ENCODE assay signal across 5 cellular contexts in genomic region chr12:43224190-43224805, GRCh38.
DNase-seq lines count a peak whose midpoint lies in the region; FAIRE-seq and TF ChIP-seq lines count a peak whose summit lies in the region.
"Not testable (repeated sequence)": the region's sequence is repeated elsewhere in the genome, so short reads cannot be mapped to it uniquely, and the experiment has no call there.

No MANE protein-coding gene starts in this region.

- not testable (repeated sequence) for H3K4me3 Mint-ChIP-seq in glutamatergic neuron (ENCODE audit: unreplicated experiment)

- 68 to 70% methylated on average over 2 to 34 of the region's 36 CpGs for WGBS in testis, 2 donors

- H3K36me3 ChIP-seq in kidney (ENCODE audit: control insufficient read depth in 1 of 2, insufficient read depth in 2 of 2, low read length in 2 of 2); testis (ENCODE audit: low read depth, missing control alignments): not testable (repeated sequence)

- H3K9me3 ChIP-seq in kidney (ENCODE audit: control insufficient read depth in 1 of 2, low read length in 2 of 2); testis: not testable (repeated sequence)

- H3K4me1 Mint-ChIP-seq in glutamatergic neuron (ENCODE audit: low read depth, unreplicated experiment): peaks cover 29% of the 10 kb centered on the region

- H3K36me3 Mint-ChIP-seq in glutamatergic neuron (ENCODE audit: unreplicated experiment): not testable (repeated sequence)

- peak; percentile 59 for DNase-seq in activated effector memory CD4-positive, alpha-beta T cell treated with anti-CD3 and anti-CD28 coated beads, Interleukin-2, amount 50 U/mL, for 16 hours
- DNase-seq in glutamatergic neuron: peak; percentile 9
- peak; percentile 47 for DNase-seq in kidney
- DNase-seq in posterior vena cava (ENCODE audit: low spot score): peak; percentile 61
- not testable (repeated sequence) for DNase-seq in testis

- H3K9ac ChIP-seq in kidney (ENCODE audit: low read length in 2 of 2): not testable (repeated sequence)

- H3K4me3 ChIP-seq in kidney (ENCODE audit: low read length in 2 of 2): not testable (repeated sequence)
- H3K4me3 ChIP-seq in testis: peak overlapping the region; percentile 12 to 31

- not testable (repeated sequence) for H3K27me3 ChIP-seq in testis

- not testable (repeated sequence) for FAIRE-seq in kidney (lab: Jason Lieb, UNC)

- not testable (repeated sequence) for TF ChIP-seq POLR2A in testis (IDR thresholded peaks at IDR 0.05)

- H3K27ac Mint-ChIP-seq in glutamatergic neuron (ENCODE audit: unreplicated experiment): not testable (repeated sequence)

- H3K4me1 ChIP-seq in kidney (ENCODE audit: control insufficient read depth in 1 of 2, insufficient read depth in 1 of 2, low read depth in 1 of 2, low read length in 2 of 2); testis: not testable (repeated sequence)

- intact Hi-C loops in kidney (cut with DNase I); posterior vena cava (cut with DNase I); testis (cut with DNase I; ENCODE audit: low total_unique reads): not testable (repeated sequence)

- not testable (repeated sequence) for H3K9me3 Mint-ChIP-seq in glutamatergic neuron (ENCODE audit: unreplicated experiment)

- TF ChIP-seq CTCF in glutamatergic neuron (IDR thresholded peaks at IDR 0.05; ENCODE audit: partially characterized antibody, unreplicated experiment); kidney (IDR thresholded peaks at IDR 0.05; ENCODE audit: borderline replicate concordance, extremely low read depth, insufficient read depth); testis (IDR thresholded peaks at IDR 0.05): not testable (repeated sequence)

- not testable (repeated sequence) for H3K27ac ChIP-seq in kidney (ENCODE audit: low read depth in 2 of 2, low read length in 2 of 2); testis

- not testable (repeated sequence) for H3K27me3 Mint-ChIP-seq in glutamatergic neuron (ENCODE audit: unreplicated experiment)
